22 cellular contexts compared by ENCODE assay signal in the genomic region with DNA sequence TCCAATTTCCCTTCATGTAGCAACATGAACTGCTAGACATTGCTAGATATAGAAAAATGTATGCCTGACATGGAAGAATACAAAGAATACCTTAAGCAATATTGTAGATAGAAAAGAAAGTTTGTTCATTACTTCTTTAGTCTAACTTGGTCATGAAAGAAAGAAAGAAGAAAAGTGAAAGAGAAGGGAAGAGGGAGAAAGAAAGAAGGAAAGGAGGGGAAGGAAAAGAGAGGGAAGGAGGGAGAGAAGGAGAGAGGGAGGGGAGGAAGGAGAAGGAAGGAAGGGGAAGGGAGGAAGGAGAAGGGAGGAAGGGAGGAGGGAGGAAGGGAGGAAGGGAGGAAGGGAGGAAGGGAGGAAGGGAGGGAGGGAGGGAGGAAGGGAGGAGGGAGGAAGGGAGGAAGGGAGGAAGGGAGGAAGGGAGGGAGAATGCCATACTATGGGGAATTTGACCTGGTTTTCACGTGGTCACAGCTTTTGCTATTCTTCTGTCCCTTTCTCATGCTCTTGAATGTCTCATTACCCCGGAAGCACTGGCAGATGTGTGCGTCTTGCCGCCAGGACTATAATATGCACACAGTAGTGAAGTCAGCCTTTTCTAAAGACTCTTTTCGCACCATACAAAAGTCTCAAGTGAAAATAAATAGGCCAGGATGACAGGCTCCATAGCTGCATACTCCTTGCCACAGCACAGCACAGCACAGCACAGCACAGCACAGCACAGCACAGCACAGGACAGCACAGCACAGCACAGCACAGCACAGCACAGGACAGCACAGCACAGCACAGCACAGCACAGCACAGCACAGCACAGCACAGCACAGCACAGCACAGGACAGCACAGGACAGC.
DNase-seq lines count a peak whose midpoint lies in the region; ATAC-seq lines count a peak whose summit lies in the region.
"Had no signal": no experiment of that assay in that cellular context is flagged by ENCODE, and none has a peak within 500 bp of the region (broad histone marks: within the 10 kb centered on the region; RNA-seq: fewer than 3 reads in every experiment).

No MANE protein-coding gene starts in this region.

- no peak for ATAC-seq in activated naive CD8-positive, alpha-beta T cell treated with anti-CD3 and anti-CD28 coated beads, Interleukin-2, amount 50 U/mL, for 24 hours
- ATAC-seq in stimulated activated effector memory CD8-positive, alpha-beta T cell treated with anti-CD3 and anti-CD28 coated beads, Interleukin-12 subunit alpha, Interleukin-12 subunit beta, amount 100 ng/mL, for 72 hours: no peak
- ATAC-seq in GM19467 (IDR thresholded peaks at IDR 0.05; ENCODE audit: unreplicated experiment) (no peak), HG03280 (IDR thresholded peaks at IDR 0.05; ENCODE audit: unreplicated experiment) (no peak)
- ATAC-seq: pancreas had no signal

- H3K27ac Mint-ChIP-seq in activated naive CD8-positive, alpha-beta T cell treated with anti-CD3 and anti-CD28 coated beads for 36 hours: peak overlapping the region; percentile 14
- H3K27ac Mint-ChIP-seq in activated naive CD8-positive, alpha-beta T cell treated with anti-CD3 and anti-CD28 coated beads, Interleukin-2, amount 50 U/mL, for 24 hours: no peak overlapping the region
- peak overlapping the region; percentile 61 for H3K27ac Mint-ChIP-seq in stimulated activated effector memory CD8-positive, alpha-beta T cell treated with anti-CD3 and anti-CD28 coated beads, Interleukin-12 subunit alpha, Interleukin-12 subunit beta, amount 100 ng/mL, for 72 hours
- H3K27ac Mint-ChIP-seq: endodermal cell had no signal

- H3K4me1 Mint-ChIP-seq in activated naive CD8-positive, alpha-beta T cell treated with anti-CD3 and anti-CD28 coated beads for 36 hours: peaks cover 9% of the 10 kb centered on the region
- H3K4me1 Mint-ChIP-seq in activated naive CD8-positive, alpha-beta T cell treated with anti-CD3 and anti-CD28 coated beads, Interleukin-2, amount 50 U/mL, for 24 hours: no peaks in the 10 kb centered on the region
- no peaks in the 10 kb centered on the region for H3K4me1 Mint-ChIP-seq in stimulated activated effector memory CD8-positive, alpha-beta T cell treated with anti-CD3 and anti-CD28 coated beads, Interleukin-12 subunit alpha, Interleukin-12 subunit beta, amount 100 ng/mL, for 72 hours

- H3K9me3 Mint-ChIP-seq in activated naive CD8-positive, alpha-beta T cell treated with anti-CD3 and anti-CD28 coated beads for 36 hours: no peaks in the 10 kb centered on the region
- H3K9me3 Mint-ChIP-seq in activated naive CD8-positive, alpha-beta T cell treated with anti-CD3 and anti-CD28 coated beads, Interleukin-2, amount 50 U/mL, for 24 hours: no peaks in the 10 kb centered on the region
- H3K9me3 Mint-ChIP-seq in stimulated activated effector memory CD8-positive, alpha-beta T cell treated with anti-CD3 and anti-CD28 coated beads, Interleukin-12 subunit alpha, Interleukin-12 subunit beta, amount 100 ng/mL, for 72 hours: no peaks in the 10 kb centered on the region
- H3K9me3 Mint-ChIP-seq: endodermal cell had no signal

- H3K36me3 Mint-ChIP-seq in activated naive CD8-positive, alpha-beta T cell treated with anti-CD3 and anti-CD28 coated beads for 36 hours: peaks cover 17% of the 10 kb centered on the region
- peaks cover 35% of the 10 kb centered on the region for H3K36me3 Mint-ChIP-seq in activated naive CD8-positive, alpha-beta T cell treated with anti-CD3 and anti-CD28 coated beads, Interleukin-2, amount 50 U/mL, for 24 hours (ENCODE audit: low read depth)
- H3K36me3 Mint-ChIP-seq in stimulated activated effector memory CD8-positive, alpha-beta T cell treated with anti-CD3 and anti-CD28 coated beads, Interleukin-12 subunit alpha, Interleukin-12 subunit beta, amount 100 ng/mL, for 72 hours: peaks cover 74% of the 10 kb centered on the region

- H3K27me3 Mint-ChIP-seq in activated naive CD8-positive, alpha-beta T cell treated with anti-CD3 and anti-CD28 coated beads for 36 hours: no peaks in the 10 kb centered on the region
- H3K27me3 Mint-ChIP-seq in activated naive CD8-positive, alpha-beta T cell treated with anti-CD3 and anti-CD28 coated beads, Interleukin-2, amount 50 U/mL, for 24 hours: no peaks in the 10 kb centered on the region

- DNase-seq in activated naive CD8-positive, alpha-beta T cell treated with anti-CD3 and anti-CD28 coated beads for 36 hours: no peak
- DNase-seq in activated naive CD8-positive, alpha-beta T cell treated with anti-CD3 and anti-CD28 coated beads, Interleukin-2, amount 50 U/mL, for 24 hours: no peak
- peak; percentile 8 for DNase-seq in M059J (ENCODE audit: low read depth)
- peak; percentile 12 for DNase-seq in dermis blood vessel endothelial cell
- DNase-seq in stimulated activated effector memory CD8-positive, alpha-beta T cell treated with anti-CD3 and anti-CD28 coated beads, Interleukin-12 subunit alpha, Interleukin-12 subunit beta, amount 100 ng/mL, for 72 hours (ENCODE audit: low spot score in 2 of 2): no peak
- no peak for DNase-seq in NCI-H1930 (lab: John Stamatoyannopoulos, UW)
- DNase-seq: activated CD4-positive, alpha-beta T cell treated with anti-CD3 and anti-CD28 coated beads, Interleukin-2, amount 50 U/mL, for 4 hours; anterior cingulate cortex; Caco-2; cerebellar nuclear complex; endodermal cell; KG1; left ventricle myocardium inferior; NCI-H1092 treated with DMSO at 0.1 percent for 48 hours; NCI-H2081 treated with DMSO at 0.1 percent for 48 hours; NCI-H524; pancreas; Right ventricle myocardium superior; stimulated activated naive CD4-positive, alpha-beta T cell treated with Interleukin-2 at 50 U/mL for 16 hours; thyroid gland had no signal

- H3K4me3 Mint-ChIP-seq in activated naive CD8-positive, alpha-beta T cell treated with anti-CD3 and anti-CD28 coated beads for 36 hours: no peak overlapping the region
- no peak overlapping the region for H3K4me3 Mint-ChIP-seq in activated naive CD8-positive, alpha-beta T cell treated with anti-CD3 and anti-CD28 coated beads, Interleukin-2, amount 50 U/mL, for 24 hours
- no peak overlapping the region for H3K4me3 Mint-ChIP-seq in stimulated activated effector memory CD8-positive, alpha-beta T cell treated with anti-CD3 and anti-CD28 coated beads, Interleukin-12 subunit alpha, Interleukin-12 subunit beta, amount 100 ng/mL, for 72 hours
- H3K4me3 Mint-ChIP-seq: endodermal cell had no signal

Comparison
In these comparisons a context has a peak if more than half of its experiments do, and no peak if none do; other contexts are left out.
1. DNase-seq: peak in M059J (single experiment) and dermis blood vessel endothelial cell (single experiment); none in activated naive CD8-positive, alpha-beta T cell treated with anti-CD3 and anti-CD28 coated beads for 36 hours (single experiment), activated naive CD8-positive, alpha-beta T cell treated with anti-CD3 and anti-CD28 coated beads, Interleukin-2, amount 50 U/mL, for 24 hours (single experiment), stimulated activated effector memory CD8-positive, alpha-beta T cell treated with anti-CD3 and anti-CD28 coated beads, Interleukin-12 subunit alpha, Interleukin-12 subunit beta, amount 100 ng/mL, for 72 hours (0 of 2) and NCI-H1930 (0 of 2).